15 cellular contexts compared by ENCODE assay signal in genomic region chr9:79763861-79764260, GRCh38.
DNase-seq lines count a peak whose midpoint lies in the region; ATAC-seq, FAIRE-seq and TF ChIP-seq lines count a peak whose summit lies in the region.
"Had no signal": no experiment of that assay in that cellular context is flagged by ENCODE, and none has a peak within 500 bp of the region (broad histone marks: within the 10 kb centered on the region; RNA-seq: fewer than 3 reads in every experiment).

No MANE protein-coding gene starts in this region.

- intact Hi-C loops in Right ventricle myocardium inferior (cut with DNase I) (no loop called here), uterus (cut with DNase I; ENCODE audit: low total_unique reads) (no loop called here)

- dilution Hi-C loops in keratinocyte (cut with MboI; ENCODE audit: extremely low pct_ligation_motif_present, low sequenced_read_pairs): no loop called here

- ATAC-seq in Right ventricle myocardium inferior: no peak
- ATAC-seq: naive thymus-derived CD8-positive, alpha-beta T cell had no signal

- H2AFZ ChIP-seq in keratinocyte (ENCODE audit: control insufficient read depth, low read length): no peak overlapping the region

- DNase-seq in cardiac muscle cell (ENCODE audit: low read depth in 1 of 2, low spot score in 1 of 2) (peak; percentile 29 to 39), Right ventricle myocardium inferior (ENCODE audit: missing footprints) (no peak), NCI-H345 (lab: John Stamatoyannopoulos, UW) (peak; percentile 36), keratinocyte (ENCODE audit: low read depth, low spot score) (no peak), uterus (peak; percentile 20 to 30), AG20443 (ENCODE audit: low spot score) (no peak), NCI-H774 (lab: John Stamatoyannopoulos, UW) (no peak), SHP77 treated with DMSO at 0.1 percent for 48 hours (lab: John Stamatoyannopoulos, UW) (no peak)
- DNase-seq: activated CD4-positive, alpha-beta memory T cell treated with anti-CD3 and anti-CD28 coated beads for 36 hours; Calu3; naive thymus-derived CD8-positive, alpha-beta T cell; NCI-H2081 had no signal

- H4K20me1 ChIP-seq in keratinocyte (ENCODE audit: control insufficient read depth, extremely low read depth, insufficient read depth, low read length): no peaks in the 10 kb centered on the region

- no peak for TF ChIP-seq CTCF in cardiac muscle cell (IDR thresholded peaks at IDR 0.05; ENCODE audit: low read depth, low read length)
- no peak for TF ChIP-seq CTCF in keratinocyte (optimal IDR thresholded peaks at IDR 0.05 in 1 of 3, IDR thresholded peaks at IDR 0.05 in 1 of 3, conservative IDR thresholded peaks at IDR 0.05 in 1 of 3; ENCODE audit: extremely low read depth in 1 of 3, insufficient read depth in 2 of 3, low read length in 3 of 3)
- no peak for TF ChIP-seq CTCF in uterus (IDR thresholded peaks at IDR 0.05)

- H3K36me3 ChIP-seq in cardiac muscle cell: no peaks in the 10 kb centered on the region
- H3K36me3 ChIP-seq in keratinocyte (ENCODE audit: control insufficient read depth in 2 of 2, extremely low read depth in 1 of 2, insufficient read depth in 2 of 2, low read length in 2 of 2): no peaks in the 10 kb centered on the region
- no peaks in the 10 kb centered on the region for H3K36me3 ChIP-seq in uterus
- H3K36me3 ChIP-seq: suprapubic skin had no signal

- peak overlapping the region; percentile 54 for H3K4me2 ChIP-seq in keratinocyte (ENCODE audit: control insufficient read depth, extremely low read depth, insufficient read depth, low read depth, low read length)

- peaks cover 2% of the 10 kb centered on the region for H3K9me1 ChIP-seq in keratinocyte (ENCODE audit: control insufficient read depth, extremely low read depth, insufficient read depth, low read length)

- H3K27me3 ChIP-seq in cardiac muscle cell (peaks cover 4% of the 10 kb centered on the region), keratinocyte (ENCODE audit: control insufficient read depth, extremely low read depth, insufficient read depth, low read length) (no peaks in the 10 kb centered on the region), uterus (no peaks in the 10 kb centered on the region)
- H3K27me3 ChIP-seq: suprapubic skin had no signal

- H3K27ac ChIP-seq in cardiac muscle cell (no peak overlapping the region), keratinocyte (ENCODE audit: control insufficient read depth, insufficient read depth, low read length) (no peak overlapping the region), uterus (no peak overlapping the region)
- H3K27ac ChIP-seq: epithelial cell of prostate, suprapubic skin had no signal

- no peaks in the 10 kb centered on the region for H3K9me3 ChIP-seq in cardiac muscle cell (ENCODE audit: low read depth)
- no peaks in the 10 kb centered on the region for H3K9me3 ChIP-seq in keratinocyte (ENCODE audit: control insufficient read depth, low read depth, low read length)
- no peaks in the 10 kb centered on the region for H3K9me3 ChIP-seq in uterus
- H3K9me3 ChIP-seq: suprapubic skin had no signal

- H3K9ac ChIP-seq in keratinocyte (ENCODE audit: control insufficient read depth, extremely low read depth, insufficient read depth, low read length): no peak overlapping the region

- FAIRE-seq in keratinocyte (lab: Jason Lieb, UNC): no peak
- FAIRE-seq: GM19239 had no signal

- no peaks in the 10 kb centered on the region for H3K4me1 ChIP-seq in cardiac muscle cell (ENCODE audit: low read depth)
- peaks cover 20% of the 10 kb centered on the region for H3K4me1 ChIP-seq in keratinocyte (ENCODE audit: control insufficient read depth, extremely low read depth, insufficient read depth, low read length)
- no peaks in the 10 kb centered on the region for H3K4me1 ChIP-seq in uterus

- no peak overlapping the region for H3K4me3 ChIP-seq in cardiac muscle cell
- no peak overlapping the region for H3K4me3 ChIP-seq in keratinocyte (ENCODE audit: control insufficient read depth in 2 of 3, extremely low read depth in 1 of 3, insufficient read depth in 2 of 3, low read depth in 1 of 3, low read length in 3 of 3)
- no peak overlapping the region for H3K4me3 ChIP-seq in uterus
- H3K4me3 ChIP-seq: suprapubic skin had no signal

- no peaks in the 10 kb centered on the region for H3K79me2 ChIP-seq in keratinocyte (ENCODE audit: control insufficient read depth, insufficient read depth, low read length)

- no peak for TF ChIP-seq POLR2A in uterus (IDR thresholded peaks at IDR 0.05)

Comparison
In these comparisons a context has a peak if more than half of its experiments do, and no peak if none do; other contexts are left out.
1. DNase-seq: peak in cardiac muscle cell (2 of 2), NCI-H345 (single experiment) and uterus (2 of 2); none in Right ventricle myocardium inferior (single experiment), keratinocyte (single experiment), AG20443 (single experiment), NCI-H774 (single experiment) and SHP77 treated with DMSO at 0.1 percent for 48 hours (single experiment).